In the genomic region with DNA sequence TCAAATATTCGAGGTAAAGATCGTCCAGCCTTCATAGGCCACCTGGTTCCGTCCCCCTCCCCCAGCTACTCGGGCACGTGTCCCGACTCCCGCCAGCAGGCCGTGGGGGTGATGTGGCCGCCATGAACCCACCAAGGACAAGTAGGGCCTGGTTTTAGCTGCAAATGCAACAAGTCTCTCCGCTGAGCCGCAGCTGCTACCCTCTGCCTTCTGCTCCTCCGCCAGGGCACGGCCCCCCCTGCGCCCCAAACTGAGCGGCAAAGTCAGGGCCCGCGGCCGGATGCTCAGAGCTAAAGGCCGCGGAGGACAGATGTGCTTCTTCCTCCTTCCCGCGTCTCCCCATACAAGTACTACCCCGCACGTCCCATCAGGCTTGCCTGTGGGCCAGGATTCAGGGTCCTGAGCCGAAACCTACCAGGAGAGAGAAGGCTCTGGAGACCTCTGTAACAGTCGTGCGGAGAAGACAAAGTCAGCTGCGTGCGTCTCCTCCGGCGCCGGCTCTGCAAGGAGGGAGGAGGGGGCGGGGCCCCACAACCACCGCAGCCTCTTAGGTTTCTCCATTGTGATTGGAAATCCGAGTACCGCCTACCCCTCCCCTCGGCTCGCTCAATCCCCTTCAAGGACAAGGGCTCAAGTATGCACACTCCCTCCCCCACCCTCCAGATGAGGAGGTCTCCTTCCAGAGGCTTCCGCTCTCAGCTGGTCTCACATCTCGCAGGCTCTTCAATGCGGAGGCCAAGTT, we compare ENCODE assay signal across 8 cellular contexts. TPM values are rescaled to one million over a fixed set of nuclear protein-coding genes. Genes with fewer than 3 reads are reported as not detected.
DNase-seq lines count a peak whose midpoint lies in the region; ATAC-seq and TF ChIP-seq lines count a peak whose summit lies in the region.

A gene (minus strand): TSS at position 507 of the 742 bp plus-strand sequence. CDS start 3,171 bp downstream, outside the sequence.

- peak; percentile 95 for ATAC-seq in HG02759 (IDR thresholded peaks at IDR 0.05; ENCODE audit: unreplicated experiment)
- ATAC-seq in heart right ventricle = peak; percentile 98 to 100 (median 99)

- TF ChIP-seq CTCF in GM12873 (IDR thresholded peaks at IDR 0.05; ENCODE audit: insufficient read depth, low read depth, low read length, missing control alignments) (peak; percentile 3), adrenal gland (IDR thresholded peaks at IDR 0.05) (peak in 1 of 6 experiments; percentile 3), heart right ventricle (IDR thresholded peaks at IDR 0.05) (no peak), prostate gland (IDR thresholded peaks at IDR 0.05) (no peak)

- H3K36me3 ChIP-seq in adrenal gland (replicated peaks in 1 of 2) = peaks cover 0 to 17% of the 10 kb centered on the region in 2 donors
- H3K36me3 ChIP-seq in heart right ventricle = peaks cover 0 to 25% (median 4%) of the 10 kb centered on the region in 9 donors
- no peaks in the 10 kb centered on the region for H3K36me3 ChIP-seq in prostate gland
- H3K36me3 ChIP-seq in urinary bladder (ENCODE audit: insufficient read depth) = no peaks in the 10 kb centered on the region

- H3K4me1 ChIP-seq in adrenal gland (replicated peaks in 1 of 2) (peaks cover 3 to 17% of the 10 kb centered on the region in 2 donors), heart right ventricle (peaks cover 0 to 49% (median 25%) of the 10 kb centered on the region in 9 donors), prostate gland (replicated peaks) (no peaks in the 10 kb centered on the region), urinary bladder (ENCODE audit: insufficient read depth) (no peaks in the 10 kb centered on the region)

- peak within 1 kb of the TSS; percentile 42 to 92 (median 89) for H3K27ac ChIP-seq in adrenal gland
- peak within 1 kb of the TSS; percentile 81 to 96 (median 93) for H3K27ac ChIP-seq in heart right ventricle
- H3K27ac ChIP-seq in prostate gland = peak within 1 kb of the TSS; percentile 76 to 80
- H3K27ac ChIP-seq in urinary bladder (ENCODE audit: low read depth) = peak within 1 kb of the TSS; percentile 76

- 0 to 1% (median 0%) methylated on average over 12 to 41 of the region's 41 CpGs for WGBS in adrenal gland, 4 donors
- WGBS in heart right ventricle, 2 donors = 0% methylated on average over 41 of the region's 41 CpGs
- under 1% methylated on average over 41 of the region's 41 CpGs for WGBS in prostate gland
- WGBS in urinary bladder = under 1% methylated on average over 41 of the region's 41 CpGs

- TF ChIP-seq POLR2A in adrenal gland (IDR thresholded peaks at IDR 0.05) (peak; percentile 83 to 94), prostate gland (IDR thresholded peaks at IDR 0.05) (peak; percentile 82)

- intact Hi-C loops in adrenal gland (cut with DNase I) (loop anchor here in 1 of 2 donors (10.0 kb wide), 1 partner anchor 153 kb away; a partner anchor contains a TSS), heart right ventricle (cut with DNase I) (loop anchor here in 4 of 10 donors (5.0 to 10.0 kb wide), 2 partner anchors 153 to 155 kb away; a partner anchor contains a TSS), prostate gland (cut with DNase I) (loop anchor here (5.0 kb wide), 1 partner anchor 155 kb away; a partner anchor contains a TSS)

- H3K27me3 ChIP-seq in adrenal gland (no peaks in the 10 kb centered on the region), heart right ventricle (no peaks in the 10 kb centered on the region), prostate gland (replicated peaks; ENCODE audit: insufficient read depth) (no peaks in the 10 kb centered on the region)

- H3K9me3 ChIP-seq in adrenal gland (replicated peaks in 1 of 3) (no peaks in the 10 kb centered on the region), heart right ventricle (no peaks in the 10 kb centered on the region), prostate gland (no peaks in the 10 kb centered on the region)

- peak; percentile 83 for DNase-seq in NCI-H146 (lab: John Stamatoyannopoulos, UW)
- peak; percentile 83 to 96 (median 87) for DNase-seq in T-helper 1 cell
- DNase-seq in adrenal gland = peak; percentile 93 to 98 (median 96)
- peak; percentile 94 to 97 for DNase-seq in heart right ventricle
- DNase-seq in prostate gland (ENCODE audit: low spot score) = peak; percentile 95

- H3K4me3 ChIP-seq in adrenal gland (peak within 1 kb of the TSS; percentile 54 to 87 (median 77)), heart right ventricle (peak within 1 kb of the TSS; percentile 55 to 92 (median 74)), prostate gland (peak within 1 kb of the TSS; percentile 55 to 59), urinary bladder (ENCODE audit: low read depth, low read length) (peak within 1 kb of the TSS; percentile 63)

RNA-seq across cellular contexts. Expression of the gene that starts here (rescaled TPM):
- total RNA-seq in adrenal gland = 100 to 1,000 TPM; 459 to 726 (median 594) TPM
- 100 to 1,000 TPM; 334 to 697 (median 624) TPM for polyA plus RNA-seq in adrenal gland
- 1,000 to 10,000 TPM; 1,251 to 3,111 (median 2,389) TPM for total RNA-seq in heart right ventricle
- 1,000 to 10,000 TPM; 1,053 to 1,184 TPM for polyA plus RNA-seq in heart right ventricle
- total RNA-seq in prostate gland = 100 to 1,000 TPM; 249 to 280 TPM
- total RNA-seq in urinary bladder = 356 TPM
- 465 TPM for polyA plus RNA-seq in urinary bladder

Comparison
In these comparisons a context has a peak if more than half of its experiments do, and no peak if none do; other contexts are left out.
1. Peak in every context shown above with its lines: DNase-seq, ATAC-seq, H3K4me3 ChIP-seq and H3K27ac ChIP-seq.